8 cellular contexts compared by ENCODE assay signal in genomic region chr2:173962583-173963110, GRCh38. TPM values are rescaled to one million over a fixed set of nuclear protein-coding genes. Genes with fewer than 3 reads are reported as not detected.
A peak's percentile ranks its signal among the peaks of the same experiment; 100 is the strongest.
DNase-seq lines count a peak whose midpoint lies in the region; ATAC-seq, FAIRE-seq and TF ChIP-seq lines count a peak whose summit lies in the region.

No MANE protein-coding gene starts in this region.

- H3K36me3 Mint-ChIP-seq in astrocyte (ENCODE audit: low read depth, unreplicated experiment), result peaks cover 15% of the 10 kb centered on the region

- H3K79me2 ChIP-seq in astrocyte (ENCODE audit: insufficient read depth, low read length), result peaks cover 58% of the 10 kb centered on the region

- no peak for FAIRE-seq in astrocyte (lab: Jason Lieb, UNC)

- peaks cover 5% of the 10 kb centered on the region for H3K9me3 ChIP-seq in A673 (ENCODE audit: low read depth, low read length, poor library complexity, severe bottlenecking)
- no peaks in the 10 kb centered on the region for H3K9me3 ChIP-seq in HEK293 (ENCODE audit: control insufficient read depth, insufficient read depth, low read depth, low read length)
- no peaks in the 10 kb centered on the region for H3K9me3 ChIP-seq in astrocyte (ENCODE audit: insufficient read depth, low read depth, low read length)
- H3K9me3 ChIP-seq in lower lobe of right lung, result no peaks in the 10 kb centered on the region
- no peaks in the 10 kb centered on the region for H3K9me3 ChIP-seq in aorta (ENCODE audit: control insufficient read depth, low read length)

- peaks cover 2% of the 10 kb centered on the region for H3K9me3 Mint-ChIP-seq in astrocyte (ENCODE audit: unreplicated experiment)

- H3K27ac ChIP-seq in A673 (ENCODE audit: low read depth, low read length, poor library complexity, severe bottlenecking) (peak overlapping the region; percentile 99), HEK293 (ENCODE audit: extremely low read depth, low read depth, low read length) (peak overlapping the region; percentile 99; the same call in 1 of the 2 replicates), astrocyte (ENCODE audit: low read depth, low read length) (peak overlapping the region; percentile 93), lower lobe of right lung (peak overlapping the region; percentile 100), aorta (ENCODE audit: low read depth in 1 of 2, low read length in 2 of 2) (peak overlapping the region in 1 of 2 donors; percentile 88)

- peaks cover 15% of the 10 kb centered on the region for H3K4me1 Mint-ChIP-seq in astrocyte (ENCODE audit: low read depth, unreplicated experiment)

- TF ChIP-seq CTCF in A673 (conservative IDR thresholded peaks at IDR 0.05; ENCODE audit: low read depth, low read length), result no peak
- no peak for TF ChIP-seq CTCF in HEK293 (tag by site-specific recombination; IDR thresholded peaks at IDR 0.05)
- TF ChIP-seq CTCF in astrocyte (IDR thresholded peaks at IDR 0.05; ENCODE audit: insufficient read depth, low read depth, low read length), result no peak
- no peak for TF ChIP-seq CTCF in lower lobe of right lung (IDR thresholded peaks at IDR 0.05)

- CTCF ChIA-PET in A673 (lab: Charles Lee) (no interaction called here), HEK293 (lab: Yijun Ruan, JAX) (interaction anchor here (1.0 kb wide), 1 partner anchor 91 kb away, joined by 3 read pairs; no protein-coding TSS in a partner anchor)

- 6 to 10% methylated on average over 4 of the region's 4 CpGs for WGBS in aorta, 2 donors

- H4K20me1 ChIP-seq in astrocyte (ENCODE audit: insufficient read depth, low read length), result peaks cover 44% of the 10 kb centered on the region

- peak overlapping the region; percentile 91 for H3K4me2 ChIP-seq in astrocyte (ENCODE audit: low read length)

- no TSS peak for BruUV-seq in A673 (replicated peaks; lab: Mats Ljungman, UMichigan)

- H2AFZ ChIP-seq in astrocyte (ENCODE audit: low read depth, low read length), result no peak overlapping the region

- peak overlapping the region; percentile 93 for H3K4me3 ChIP-seq in A673 (ENCODE audit: low read depth, low read length, poor library complexity, severe bottlenecking)
- peak overlapping the region; percentile 94 for H3K4me3 ChIP-seq in HEK293 (ENCODE audit: low read depth, low read length)
- peak overlapping the region; percentile 81 for H3K4me3 ChIP-seq in astrocyte (ENCODE audit: insufficient read depth, low read depth, low read length)
- H3K4me3 ChIP-seq in lower lobe of right lung, result peak overlapping the region; percentile 97
- peak overlapping the region; percentile 73 to 100 for H3K4me3 ChIP-seq in aorta (ENCODE audit: low read length in 2 of 2)

- H3K27me3 ChIP-seq in A673 (replicated peaks; ENCODE audit: insufficient read depth, low read depth, low read length, poor library complexity) (no peaks in the 10 kb centered on the region), astrocyte (ENCODE audit: insufficient read depth, low read length) (no peaks in the 10 kb centered on the region), lower lobe of right lung (ENCODE audit: low read depth) (no peaks in the 10 kb centered on the region), aorta (ENCODE audit: control insufficient read depth in 1 of 2, insufficient read depth in 2 of 2, low read length in 1 of 2) (no peaks in the 10 kb centered on the region)

- H3K36me3 ChIP-seq in A673 (ENCODE audit: insufficient read depth, low read length, poor library complexity, severe bottlenecking) (peaks cover 10% of the 10 kb centered on the region), HEK293 (ENCODE audit: control insufficient read depth in 2 of 2, insufficient read depth in 1 of 2, low read length in 2 of 2) (peaks cover 0 to 12% of the 10 kb centered on the region in 2 experiments; a peak in 2 of 3 replicates), astrocyte (ENCODE audit: insufficient read depth, low read length) (peaks cover 7% of the 10 kb centered on the region), lower lobe of right lung (no peaks in the 10 kb centered on the region), aorta (ENCODE audit: control insufficient read depth in 1 of 2, insufficient read depth in 2 of 2, low read length in 1 of 2) (no peaks in the 10 kb centered on the region)

- peaks cover 26% of the 10 kb centered on the region for H3K4me1 ChIP-seq in A673 (ENCODE audit: insufficient read depth, low read length, poor library complexity, severe bottlenecking)
- peaks cover 14% of the 10 kb centered on the region for H3K4me1 ChIP-seq in HEK293 (ENCODE audit: control insufficient read depth, insufficient read depth, low read length)
- H3K4me1 ChIP-seq in astrocyte (ENCODE audit: insufficient read depth, low read length), result peaks cover 11% of the 10 kb centered on the region
- H3K4me1 ChIP-seq in lower lobe of right lung, result peaks cover 65% of the 10 kb centered on the region
- H3K4me1 ChIP-seq in aorta (ENCODE audit: control insufficient read depth in 1 of 2, insufficient read depth in 2 of 2, low read length in 2 of 2), result no peaks in the 10 kb centered on the region

- peak overlapping the region; percentile 98 for H3K4me3 Mint-ChIP-seq in astrocyte (ENCODE audit: unreplicated experiment)

- intact Hi-C loops in A673 (cut with micrococcal nuclease; ENCODE audit: unreplicated experiment) (loop anchor here (5.0 kb wide), 2 partner anchors 210 to 380 kb away; no protein-coding TSS in a partner anchor), lower lobe of right lung (cut with DNase I) (no loop called here), aorta (cut with DNase I) (no loop called here)

- POLR2A ChIA-PET in A673 (lab: Charles Lee; ENCODE audit: low non-redundant PET) (no interaction called here), HEK293 (lab: Yijun Ruan, JAX) (interaction anchor here (0.6 kb wide), 1 partner anchor 16 kb away, joined by 6 read pairs; no protein-coding TSS in a partner anchor)

- peak overlapping the region; percentile 82 for H3K27ac Mint-ChIP-seq in astrocyte (ENCODE audit: unreplicated experiment)

- no peak for ATAC-seq in lower lobe of right lung
- ATAC-seq in aorta (ENCODE audit: low FRiP score), result no peak
- no peak for ATAC-seq in GM18520 (IDR thresholded peaks at IDR 0.05; ENCODE audit: unreplicated experiment)
- ATAC-seq in HG03378 (IDR thresholded peaks at IDR 0.05; ENCODE audit: unreplicated experiment), result no peak

- H3K27me3 Mint-ChIP-seq in astrocyte (ENCODE audit: low read depth, unreplicated experiment), result no peaks in the 10 kb centered on the region

- DNase-seq in A673 (ENCODE audit: low spot score) (no peak), astrocyte (ENCODE audit: low read depth) (no peak), lower lobe of right lung (no peak), aorta (no peak), middle frontal gyrus (ENCODE audit: extremely low spot score, low spot score) (no peak)

- H3K9ac ChIP-seq in astrocyte (ENCODE audit: low read length), result peak overlapping the region; percentile 91

TF ChIP-seq in HEK293, 187 proteins besides CTCF, POLR2A, EP300 and RAD21:
- TF ChIP-seq ZNF645 (tag by site-specific recombination; IDR thresholded peaks at IDR 0.05) (no peak), ZNF426 (tag by site-specific recombination; IDR thresholded peaks at IDR 0.05) (0 out of 2 replicates have a peak, but pooled peaks have one; percentile 5), PRDM10 (tag by site-specific recombination; IDR thresholded peaks at IDR 0.05) (peak; percentile 93), OVOL3 (tag by site-specific recombination; IDR thresholded peaks at IDR 0.05) (no peak), ZNF184 (tag by site-specific recombination; IDR thresholded peaks at IDR 0.05) (no peak), ZBTB8A (tag by site-specific recombination; IDR thresholded peaks at IDR 0.05) (no peak)

RNA-seq across cellular contexts. Expression of gene SP3, which starts 2.5 kb away (rescaled TPM):
- total RNA-seq in A673 (2021), result 84.5 and 90.8 TPM in 2 replicates
- 58.8 and 59.6 TPM in 2 replicates for total RNA-seq in astrocyte
- 77.0 TPM for total RNA-seq in lower lobe of right lung
- total RNA-seq in aorta, result 10 to 100 TPM; 79.1 to 97.6 TPM
- polyA plus RNA-seq in aorta, result 10 to 100 TPM; 16.2 to 25.4 TPM
